8 cellular contexts compared by ENCODE assay signal in the genomic region with DNA sequence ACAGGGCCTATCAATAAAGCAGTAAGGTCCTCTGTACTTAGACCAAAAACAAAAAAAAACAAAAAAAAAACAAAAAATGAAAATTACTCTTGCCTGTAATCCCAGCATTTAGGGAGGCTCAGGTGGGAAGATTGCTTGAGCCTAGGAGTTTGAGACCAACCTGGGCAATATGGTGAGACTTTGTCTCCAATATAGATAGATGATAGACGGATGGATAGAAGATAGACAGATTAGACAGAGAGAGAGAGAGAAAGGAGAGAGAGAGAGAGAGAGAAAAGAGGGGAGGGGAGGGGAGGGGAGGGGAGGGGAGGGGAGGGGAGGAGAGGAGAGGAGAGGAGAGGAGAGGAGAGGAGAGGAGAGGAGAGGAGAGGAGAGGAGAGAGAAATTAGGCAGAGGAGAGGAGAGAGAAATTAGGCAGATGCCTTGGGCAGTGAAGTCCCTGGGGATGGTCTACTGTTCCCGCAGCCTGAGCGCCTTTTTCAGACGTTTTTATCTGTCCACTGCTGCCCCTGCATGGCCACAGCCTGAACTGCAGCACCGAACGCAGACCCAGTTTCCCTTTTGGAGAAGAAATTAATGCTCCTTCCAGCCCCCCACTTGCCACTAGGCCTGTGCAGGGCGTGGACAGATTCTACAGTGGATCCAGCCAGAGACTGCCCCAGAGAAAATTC.
DNase-seq lines count a peak whose midpoint lies in the region; ATAC-seq lines count a peak whose summit lies in the region.

No MANE protein-coding gene starts in this region.

- no peak for ATAC-seq in HG03045 (IDR thresholded peaks at IDR 0.05; ENCODE audit: unreplicated experiment)

- H3K27ac ChIP-seq in caudate nucleus (ENCODE audit: low read depth, low read length): no peak overlapping the region

- DNase-seq in AG08395 (ENCODE audit: low spot score): peak; percentile 87
- peak; percentile 17 for DNase-seq in GOT3 (lab: John Stamatoyannopoulos, UW)
- DNase-seq in NCI-H2196 treated with DMSO at 0.1 percent for 48 hours (lab: John Stamatoyannopoulos, UW; ENCODE audit: unreplicated experiment): peak; percentile 31
- DNase-seq in activated CD4-positive, CD25-positive, alpha-beta regulatory T cell (lab: John Stamatoyannopoulos, UW): peak; percentile 25 to 70 (median 58)
- DNase-seq in caudate nucleus (lab: John Stamatoyannopoulos, UW): peak in 55 of 61 donors; percentile 5 to 76 (median 37)
- DNase-seq in kidney tubule cell (ENCODE audit: low spot score): peak; percentile 65
- peak; percentile 70 to 77 for DNase-seq in stimulated activated CD4-positive, alpha-beta T cell treated with anti-CD3 and anti-CD28 coated beads, Interleukin-1b, Interleukin-23, amount 100 ng/mL, for 4 hours (ENCODE audit: low read depth in 2 of 2)

Comparison
In these comparisons a context has a peak if more than half of its experiments do, and no peak if none do; other contexts are left out.
1. DNase-seq: peak in every context shown above with its lines; median percentile 87 in AG08395; 74 in stimulated activated CD4-positive, alpha-beta T cell treated with anti-CD3 and anti-CD28 coated beads, Interleukin-1b, Interleukin-23, amount 100 ng/mL, for 4 hours; 65 in kidney tubule cell; 58 in activated CD4-positive, CD25-positive, alpha-beta regulatory T cell; 37 in caudate nucleus; 31 in NCI-H2196 treated with DMSO at 0.1 percent for 48 hours; 17 in GOT3.